ENCODE assay signal across 8 cellular contexts in genomic region chrX:98637451-98637850, GRCh38.
"Had no signal": no experiment of that assay in that cellular context is flagged by ENCODE, and none has a peak within 500 bp of the region (broad histone marks: within the 10 kb centered on the region; RNA-seq: fewer than 3 reads in every experiment).

No MANE protein-coding gene starts in this region.

- FAIRE-seq: G401.6, GM12878, GM12891, GM12892, GM18507, GM19239 had no signal

- DNase-seq: GDM1, GF-D8 had no signal

- ATAC-seq: GM12878 had no signal

- H3K4me3 ChIP-seq: GM12878 had no signal
